In the genomic region with DNA sequence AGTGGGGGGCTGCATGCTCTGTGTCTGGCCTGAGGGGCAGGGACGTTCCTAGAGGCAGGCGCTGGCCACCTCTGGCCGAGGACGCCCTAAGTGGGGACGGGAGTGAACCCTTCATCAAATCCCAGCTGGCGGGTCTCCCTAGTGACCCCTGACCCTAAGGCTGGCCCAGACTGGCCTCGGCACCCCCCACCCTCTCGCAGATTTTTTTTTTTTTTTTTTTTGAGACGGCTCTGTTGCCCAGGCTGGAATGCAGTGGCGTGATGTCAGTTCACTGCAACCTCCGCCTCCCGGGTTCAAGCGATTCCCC, we compare ENCODE assay signal across 8 cellular contexts. TPM values are rescaled to one million over a fixed set of nuclear protein-coding genes. Genes with fewer than 3 reads are reported as not detected.
DNase-seq lines count a peak whose midpoint lies in the region; ATAC-seq and TF ChIP-seq lines count a peak whose summit lies in the region.

No MANE protein-coding gene starts in this region.

- H3K36me3 Mint-ChIP-seq in activated T-cell treated with anti-CD3 and anti-CD28 coated beads, Interleukin-2, amount 50 U/mL, for 72 hours (ENCODE audit: insufficient read depth in 2 of 2), result no peaks in the 10 kb centered on the region

- H3K4me1 ChIP-seq in lower lobe of right lung (peaks cover 63% of the 10 kb centered on the region), thyroid gland (peaks cover 55 to 60% of the 10 kb centered on the region in 2 donors)

- H3K9me3 ChIP-seq in lower lobe of right lung (no peaks in the 10 kb centered on the region), thyroid gland (no peaks in the 10 kb centered on the region)

- H3K27ac Mint-ChIP-seq in activated T-cell treated with anti-CD3 and anti-CD28 coated beads, Interleukin-2, amount 50 U/mL, for 72 hours, result no peak overlapping the region

- peak overlapping the region; percentile 79 to 80 for H3K4me3 Mint-ChIP-seq in activated T-cell treated with anti-CD3 and anti-CD28 coated beads, Interleukin-2, amount 50 U/mL, for 72 hours

- H3K27me3 Mint-ChIP-seq in activated T-cell treated with anti-CD3 and anti-CD28 coated beads, Interleukin-2, amount 50 U/mL, for 72 hours (ENCODE audit: low read depth), result no peaks in the 10 kb centered on the region

- intact Hi-C loops in lower lobe of right lung (cut with DNase I), result no loop called here
- intact Hi-C loops in thyroid gland (cut with DNase I), result loop anchor here (5.0 kb wide), 1 partner anchor 154 kb away; a partner anchor contains a TSS

- no peak for ATAC-seq in activated T-cell treated with anti-CD3 and anti-CD28 coated beads, Interleukin-2, amount 50 U/mL, for 72 hours (replicated peaks in 1 of 2)
- no peak for ATAC-seq in lower lobe of right lung
- ATAC-seq in GM21529 (IDR thresholded peaks at IDR 0.05; ENCODE audit: unreplicated experiment), result no peak

- 53 to 59% methylated on average over 12 to 13 of the region's 13 CpGs for whole genome bisulfite sequencing in thyroid gland, 2 donors

- H3K27me3 ChIP-seq in lower lobe of right lung (ENCODE audit: low read depth), result no peaks in the 10 kb centered on the region
- H3K27me3 ChIP-seq in thyroid gland, result no peaks in the 10 kb centered on the region

- H3K9me3 Mint-ChIP-seq in activated T-cell treated with anti-CD3 and anti-CD28 coated beads, Interleukin-2, amount 50 U/mL, for 72 hours, result no peaks in the 10 kb centered on the region

- H3K36me3 ChIP-seq in lower lobe of right lung (peaks cover 15% of the 10 kb centered on the region), thyroid gland (peaks cover 0 to 5% of the 10 kb centered on the region in 2 donors)

- H3K27ac ChIP-seq in lower lobe of right lung (peak overlapping the region; percentile 94), thyroid gland (peak overlapping the region; percentile 94 to 96 (median 96))

- peak overlapping the region; percentile 54 for H3K4me3 ChIP-seq in astrocyte of the spinal cord (ENCODE audit: low read depth, low read length)
- peak overlapping the region; percentile 98 for H3K4me3 ChIP-seq in lower lobe of right lung
- peak overlapping the region in 2 of 3 donors; percentile 27 to 45 for H3K4me3 ChIP-seq in thyroid gland (replicated peaks in 1 of 3)

- TF ChIP-seq POLR2A in thyroid gland (IDR thresholded peaks at IDR 0.05), result no peak

- TF ChIP-seq CTCF in astrocyte of the spinal cord (IDR thresholded peaks at IDR 0.05; ENCODE audit: low read depth, low read length) (no peak), lower lobe of right lung (IDR thresholded peaks at IDR 0.05) (no peak), thyroid gland (IDR thresholded peaks at IDR 0.05) (no peak)

- in situ Hi-C loops in astrocyte of the spinal cord (cut with HindIII; ENCODE audit: low sequenced_read_pairs), result no loop called here

- DNase-seq in activated T-cell treated with anti-CD3 and anti-CD28 coated beads, Interleukin-2, amount 50 U/mL, for 72 hours, result no peak
- no peak for DNase-seq in activated T-cell treated with anti-CD3 and anti-CD28 coated beads for 4 hours
- DNase-seq in astrocyte of the spinal cord (ENCODE audit: low read depth, low spot score), result no peak
- DNase-seq in lower lobe of right lung, result no peak
- no peak for DNase-seq in thyroid gland
- DNase-seq in cortex of kidney (lab: John Stamatoyannopoulos, UW), result no peak
- DNase-seq in ecto neural progenitor cell (ENCODE audit: low spot score), result no peak

- H3K4me1 Mint-ChIP-seq in activated T-cell treated with anti-CD3 and anti-CD28 coated beads, Interleukin-2, amount 50 U/mL, for 72 hours (ENCODE audit: low read depth), result no peaks in the 10 kb centered on the region

RNA-seq across cellular contexts. Expression of a gene that starts 1.0 kb away (rescaled TPM):
- 10 to 100 TPM; 10.1 to 11.3 TPM for total RNA-seq in activated T-cell treated with anti-CD3 and anti-CD28 coated beads, Interleukin-2, amount 50 U/mL, for 72 hours
- total RNA-seq in lower lobe of right lung (74.3 TPM), thyroid gland (100 to 1,000 TPM in 1 of 4 donors, 10 to 100 TPM in 3; 48.1 to 102 (median 61.9) TPM)

RNA-seq across cellular contexts. Expression of a gene that starts 21.0 kb away (rescaled TPM):
- total RNA-seq in activated T-cell treated with anti-CD3 and anti-CD28 coated beads, Interleukin-2, amount 50 U/mL, for 72 hours, result 10 to 100 TPM; 21.0 to 21.7 TPM
- total RNA-seq in lower lobe of right lung (12.3 TPM), thyroid gland (10 to 100 TPM; 13.0 to 30.0 (median 17.0) TPM)

RNA-seq across cellular contexts. Expression of a gene that starts 21.0 kb away (rescaled TPM):
- 1 to 10 TPM; 4.6 TPM for total RNA-seq in activated T-cell treated with anti-CD3 and anti-CD28 coated beads, Interleukin-2, amount 50 U/mL, for 72 hours
- total RNA-seq in lower lobe of right lung (2.2 TPM), thyroid gland (1 to 10 TPM; 1.5 to 5.4 (median 3.0) TPM)

Comparison
In these comparisons a context has a peak if more than half of its experiments do, and no peak if none do; other contexts are left out.
1. H3K4me3 ChIP-seq: peak in every context shown above with its lines; median percentile 98 in lower lobe of right lung; 54 in astrocyte of the spinal cord; 36 in thyroid gland.